8 cellular contexts compared by ENCODE assay signal in genomic region chr3:158532099-158532734, GRCh38. TPM values are rescaled to one million over a fixed set of nuclear protein-coding genes. Genes with fewer than 3 reads are reported as not detected.
A peak's percentile ranks its signal among the peaks of the same experiment; 100 is the strongest.
DNase-seq lines count a peak whose midpoint lies in the region; ATAC-seq and TF ChIP-seq lines count a peak whose summit lies in the region.

No MANE protein-coding gene starts in this region.

- H3K27me3 ChIP-seq in osteoblast (ENCODE audit: insufficient read depth, low read length), result no peaks in the 10 kb centered on the region

- no peaks in the 10 kb centered on the region for H3K79me2 ChIP-seq in osteoblast (ENCODE audit: insufficient read depth, low read length)

- H3K36me3 Mint-ChIP-seq in activated CD4-positive, alpha-beta T cell treated with anti-CD3 and anti-CD28 coated beads, Interleukin-2, amount 10 ng/mL, durations not matched to agents 7 days and 5 days (ENCODE audit: low read depth), result no peaks in the 10 kb centered on the region
- no peaks in the 10 kb centered on the region for H3K36me3 Mint-ChIP-seq in activated CD4-positive, alpha-beta T cell treated with anti-CD3 and anti-CD28 coated beads, Interleukin-2, amount 10 ng/mL, durations not matched to agents 24 days and 14 days (ENCODE audit: low read depth)
- H3K36me3 Mint-ChIP-seq in natural killer cell, result no peaks in the 10 kb centered on the region

- no peak overlapping the region for H3K4me2 ChIP-seq in osteoblast (ENCODE audit: insufficient read depth, low read length)

- H3K4me3 ChIP-seq in osteoblast (ENCODE audit: insufficient read depth, low read length), result no peak overlapping the region

- H2AFZ ChIP-seq in osteoblast (ENCODE audit: low read length), result no peak overlapping the region

- no peaks in the 10 kb centered on the region for H3K9me3 Mint-ChIP-seq in activated CD4-positive, alpha-beta T cell treated with anti-CD3 and anti-CD28 coated beads, Interleukin-2, amount 10 ng/mL, durations not matched to agents 7 days and 5 days
- H3K9me3 Mint-ChIP-seq in activated CD4-positive, alpha-beta T cell treated with anti-CD3 and anti-CD28 coated beads, Interleukin-2, amount 10 ng/mL, durations not matched to agents 24 days and 14 days, result no peaks in the 10 kb centered on the region
- H3K9me3 Mint-ChIP-seq in natural killer cell, result no peaks in the 10 kb centered on the region

- no peaks in the 10 kb centered on the region for H3K36me3 ChIP-seq in osteoblast (ENCODE audit: insufficient read depth, low read length)

- H3K9me3 ChIP-seq in osteoblast (ENCODE audit: low read depth, low read length), result no peaks in the 10 kb centered on the region

- H3K4me1 Mint-ChIP-seq in activated CD4-positive, alpha-beta T cell treated with anti-CD3 and anti-CD28 coated beads, Interleukin-2, amount 10 ng/mL, durations not matched to agents 7 days and 5 days, result no peaks in the 10 kb centered on the region
- no peaks in the 10 kb centered on the region for H3K4me1 Mint-ChIP-seq in activated CD4-positive, alpha-beta T cell treated with anti-CD3 and anti-CD28 coated beads, Interleukin-2, amount 10 ng/mL, durations not matched to agents 24 days and 14 days
- H3K4me1 Mint-ChIP-seq in natural killer cell, result no peaks in the 10 kb centered on the region

- H4K20me1 ChIP-seq in osteoblast (ENCODE audit: insufficient read depth, low read length), result no peaks in the 10 kb centered on the region

- POLR2A ChIA-PET in activated CD4-positive, alpha-beta T cell treated with anti-CD3 and anti-CD28 coated beads, Interleukin-2, amount 10 ng/mL, durations not matched to agents 7 days and 5 days (lab: Charles Lee), result no interaction called here

- H3K4me3 Mint-ChIP-seq in activated CD4-positive, alpha-beta T cell treated with anti-CD3 and anti-CD28 coated beads, Interleukin-2, amount 10 ng/mL, durations not matched to agents 7 days and 5 days, result no peak overlapping the region
- H3K4me3 Mint-ChIP-seq in activated CD4-positive, alpha-beta T cell treated with anti-CD3 and anti-CD28 coated beads, Interleukin-2, amount 10 ng/mL, durations not matched to agents 24 days and 14 days, result no peak overlapping the region
- H3K4me3 Mint-ChIP-seq in natural killer cell, result no peak overlapping the region

- no peaks in the 10 kb centered on the region for H3K4me1 ChIP-seq in osteoblast (ENCODE audit: insufficient read depth, low read length)

- intact Hi-C loops in activated CD4-positive, alpha-beta T cell treated with anti-CD3 and anti-CD28 coated beads, Interleukin-2, amount 10 ng/mL, durations not matched to agents 24 days and 14 days (cut with micrococcal nuclease), result loop anchor here (10.0 kb wide), 2 partner anchors 437 to 667 kb away; no protein-coding TSS in a partner anchor
- intact Hi-C loops in natural killer cell (cut with micrococcal nuclease), result loop anchor here (5.0 kb wide), 1 partner anchor 915 kb away; no protein-coding TSS in a partner anchor

- ATAC-seq in HG03159 (IDR thresholded peaks at IDR 0.05; ENCODE audit: unreplicated experiment), result peak; percentile 67
- ATAC-seq in natural killer cell, result no peak

- H3K27ac ChIP-seq in osteoblast (ENCODE audit: low read depth, low read length), result no peak overlapping the region

- peak; percentile 69 for TF ChIP-seq CTCF in osteoblast (IDR thresholded peaks at IDR 0.05; ENCODE audit: extremely low read depth, low read depth, low read length)
- no peak for TF ChIP-seq CTCF in natural killer cell (IDR thresholded peaks at IDR 0.05)

- CTCF ChIA-PET in activated CD4-positive, alpha-beta T cell treated with anti-CD3 and anti-CD28 coated beads, Interleukin-2, amount 10 ng/mL, durations not matched to agents 7 days and 5 days (lab: Charles Lee), result no interaction called here

- H3K27me3 Mint-ChIP-seq in activated CD4-positive, alpha-beta T cell treated with anti-CD3 and anti-CD28 coated beads, Interleukin-2, amount 10 ng/mL, durations not matched to agents 7 days and 5 days, result no peaks in the 10 kb centered on the region
- H3K27me3 Mint-ChIP-seq in activated CD4-positive, alpha-beta T cell treated with anti-CD3 and anti-CD28 coated beads, Interleukin-2, amount 10 ng/mL, durations not matched to agents 24 days and 14 days, result no peaks in the 10 kb centered on the region
- H3K27me3 Mint-ChIP-seq in natural killer cell (ENCODE audit: low read depth in 2 of 2), result no peaks in the 10 kb centered on the region

- H3K27ac Mint-ChIP-seq in activated CD4-positive, alpha-beta T cell treated with anti-CD3 and anti-CD28 coated beads, Interleukin-2, amount 10 ng/mL, durations not matched to agents 7 days and 5 days, result no peak overlapping the region
- H3K27ac Mint-ChIP-seq in activated CD4-positive, alpha-beta T cell treated with anti-CD3 and anti-CD28 coated beads, Interleukin-2, amount 10 ng/mL, durations not matched to agents 24 days and 14 days, result no peak overlapping the region
- H3K27ac Mint-ChIP-seq in natural killer cell, result no peak overlapping the region

- DNase-seq in activated CD4-positive, alpha-beta T cell treated with anti-CD3 and anti-CD28 coated beads, Interleukin-2, amount 10 ng/mL, durations not matched to agents 7 days and 5 days, result peak; percentile 24
- no peak for DNase-seq in activated CD4-positive, alpha-beta T cell treated with anti-CD3 and anti-CD28 coated beads, Interleukin-2, amount 10 ng/mL, durations not matched to agents 24 days and 14 days
- DNase-seq in NCI-H69 (lab: John Stamatoyannopoulos, UW), result peak; percentile 60
- peak; percentile 35 to 69 for DNase-seq in dermis microvascular lymphatic vessel endothelial cell (ENCODE audit: low read depth in 2 of 2)
- DNase-seq in osteoblast (ENCODE audit: insufficient read length, low spot score, missing footprints), result no peak
- no peak for DNase-seq in retina
- no peak for DNase-seq in natural killer cell

RNA-seq across cellular contexts. Expression of gene MLF1, which starts 38.8 kb away (rescaled TPM):
- total RNA-seq in activated CD4-positive, alpha-beta T cell treated with anti-CD3 and anti-CD28 coated beads, Interleukin-2, amount 10 ng/mL, durations not matched to agents 7 days and 5 days, result under 1 TPM; 0.79 to 0.87 TPM
- 0.50 and 0.77 TPM in 2 replicates for total RNA-seq in activated CD4-positive, alpha-beta T cell treated with anti-CD3 and anti-CD28 coated beads, Interleukin-2, amount 10 ng/mL, durations not matched to agents 24 days and 14 days
- 4.6 and 5.2 TPM in 2 replicates for total RNA-seq in dermis microvascular lymphatic vessel endothelial cell
- 14.1 and 16.2 TPM in 2 replicates for total RNA-seq in osteoblast
- 1 to 10 TPM; 2.8 to 5.3 (median 3.1) TPM for total RNA-seq in natural killer cell

Comparison
In these comparisons a context has a peak if more than half of its experiments do, and no peak if none do; other contexts are left out.
1. DNase-seq: peak in activated CD4-positive, alpha-beta T cell treated with anti-CD3 and anti-CD28 coated beads, Interleukin-2, amount 10 ng/mL, durations not matched to agents 7 days and 5 days (single experiment), NCI-H69 (single experiment) and dermis microvascular lymphatic vessel endothelial cell (2 of 2); none in activated CD4-positive, alpha-beta T cell treated with anti-CD3 and anti-CD28 coated beads, Interleukin-2, amount 10 ng/mL, durations not matched to agents 24 days and 14 days (single experiment), osteoblast (single experiment), retina (single experiment) and natural killer cell (single experiment).